In genomic region chr3:186965141-186965879, GRCh38 we compare ENCODE assay signal across 11 cellular contexts. TPM values are rescaled to one million over a fixed set of nuclear protein-coding genes. Genes with fewer than 3 reads are reported as not detected.
DNase-seq lines count a peak whose midpoint lies in the region; ATAC-seq and TF ChIP-seq lines count a peak whose summit lies in the region.
"Had no signal": no experiment of that assay in that cellular context is flagged by ENCODE, and none has a peak within 500 bp of the region (broad histone marks: within the 10 kb centered on the region; RNA-seq: fewer than 3 reads in every experiment).

No MANE protein-coding gene starts in this region.

- H3K36me3 ChIP-seq in CD4-positive, CD25-positive, alpha-beta regulatory T cell (ENCODE audit: control insufficient read depth, insufficient read depth, low read length) = peaks cover 61% of the 10 kb centered on the region
- peaks cover 24% of the 10 kb centered on the region for H3K36me3 ChIP-seq in SK-N-MC (ENCODE audit: insufficient read depth, low read length)

- H3K4me3 Mint-ChIP-seq in CD4-positive, CD25-positive, alpha-beta regulatory T cell = no peak overlapping the region

- H3K27ac ChIP-seq in CD4-positive, CD25-positive, alpha-beta regulatory T cell (ENCODE audit: insufficient read depth, low read length, poor library complexity, severe bottlenecking) = peak overlapping the region; percentile 15
- peak overlapping the region; percentile 89 for H3K27ac ChIP-seq in SK-N-MC
- peak overlapping the region; percentile 49 for H3K27ac ChIP-seq in layer of hippocampus (ENCODE audit: low read depth, low read length)

- no peak for TF ChIP-seq CTCF in omental fat pad (IDR thresholded peaks at IDR 0.05)

- peak in 1 of 2 donors; percentile 25 for ATAC-seq in CD4-positive, CD25-positive, alpha-beta regulatory T cell (ENCODE audit: low read depth in 2 of 2)
- peak; percentile 70 for ATAC-seq in GM19455 (IDR thresholded peaks at IDR 0.05; ENCODE audit: unreplicated experiment)
- no peak for ATAC-seq in omental fat pad (ENCODE audit: low FRiP score)

- H3K9me3 ChIP-seq in CD4-positive, CD25-positive, alpha-beta regulatory T cell (ENCODE audit: control insufficient read depth in 2 of 2, low read length in 2 of 2) = no peaks in the 10 kb centered on the region
- no peaks in the 10 kb centered on the region for H3K9me3 ChIP-seq in SK-N-MC (ENCODE audit: low read depth, low read length)

- H3K27me3 ChIP-seq in CD4-positive, CD25-positive, alpha-beta regulatory T cell (ENCODE audit: control insufficient read depth, insufficient read depth, low read length) = no peaks in the 10 kb centered on the region
- no peaks in the 10 kb centered on the region for H3K27me3 ChIP-seq in layer of hippocampus (ENCODE audit: control insufficient read depth, insufficient read depth, low read length)

- H3K4me1 Mint-ChIP-seq in CD4-positive, CD25-positive, alpha-beta regulatory T cell = peaks cover 14 to 60% (median 43%) of the 10 kb centered on the region in 4 donors

- peaks cover 37% of the 10 kb centered on the region for H3K36me3 Mint-ChIP-seq in CD4-positive, CD25-positive, alpha-beta regulatory T cell

- H3K4me1 ChIP-seq in CD4-positive, CD25-positive, alpha-beta regulatory T cell (ENCODE audit: control insufficient read depth, insufficient read depth, low read length, poor library complexity, severe bottlenecking) = peaks cover 5% of the 10 kb centered on the region

- H3K4me3 ChIP-seq in CD4-positive, CD25-positive, alpha-beta regulatory T cell (ENCODE audit: low read depth, low read length) = no peak overlapping the region
- peak overlapping the region; percentile 63 for H3K4me3 ChIP-seq in SK-N-MC

- H3K27ac Mint-ChIP-seq in CD4-positive, CD25-positive, alpha-beta regulatory T cell = peak overlapping the region; percentile 55 to 86 (median 64)

- no peaks in the 10 kb centered on the region for H3K27me3 Mint-ChIP-seq in CD4-positive, CD25-positive, alpha-beta regulatory T cell

- peak in 1 of 3 donors; percentile 41 for DNase-seq in CD4-positive, CD25-positive, alpha-beta regulatory T cell
- DNase-seq in SK-N-MC (ENCODE audit: low read depth, low spot score) = peak; percentile 72
- no peak for DNase-seq in HUDEP-2 (lab: John Stamatoyannopoulos, UW; ENCODE audit: unreplicated experiment in 76 of 76)
- DNase-seq in SIG-M5 treated with dmso at 0.1 percent for 504 hours (lab: John Stamatoyannopoulos, UW; ENCODE audit: unreplicated experiment) = no peak
- no peak for DNase-seq in germinal center (ENCODE audit: low spot score)
- no peak for DNase-seq in omental fat pad (ENCODE audit: low spot score)
- DNase-seq: activated CD8-positive, alpha-beta memory T cell treated with anti-CD3 and anti-CD28 coated beads, Interleukin-2, amount 50 U/mL, for 4 hours; DMS53; stimulated activated CD4-positive, alpha-beta T cell treated with anti-CD3 and anti-CD28 coated beads, Interleukin-12 subunit alpha, Interleukin-12 subunit beta, amount 100 ng/mL, for 4 hours had no signal

- peak overlapping the region; percentile 4 for H3K9ac ChIP-seq in SK-N-MC (ENCODE audit: insufficient read length)

- H3K9me3 Mint-ChIP-seq in CD4-positive, CD25-positive, alpha-beta regulatory T cell = no peaks in the 10 kb centered on the region

RNA-seq across cellular contexts. Expression of gene ST6GAL1, which starts 35.0 kb away (rescaled TPM):
- 179 TPM for total RNA-seq in CD4-positive, CD25-positive, alpha-beta regulatory T cell
- 100 to 1,000 TPM; 125 to 184 (median 154) TPM for polyA plus RNA-seq in CD4-positive, CD25-positive, alpha-beta regulatory T cell
- total RNA-seq in omental fat pad = 100 to 1,000 TPM in 1 of 4 donors, 10 to 100 TPM in 3; 51.3 to 113 (median 65.5) TPM

Comparison
In these comparisons a context has a peak if more than half of its experiments do, and no peak if none do; other contexts are left out.
1. H3K27ac ChIP-seq: peak in every context shown above with its lines; median percentile 89 in SK-N-MC; 49 in layer of hippocampus; 15 in CD4-positive, CD25-positive, alpha-beta regulatory T cell.